In genomic region chr16:68834550-68834949, GRCh38 we compare ENCODE assay signal across 2 cellular contexts.
TF ChIP-seq lines count a peak whose summit lies in the region.

No MANE protein-coding gene starts in this region.

TF ChIP-seq in IMR-90, 13 proteins besides CTCF, POLR2A, EP300 and RAD21 (continued from another document):
- TF ChIP-seq USF2 (IDR thresholded peaks at IDR 0.05; ENCODE audit: low read depth, low read length) = no peak
- TF ChIP-seq ELK1 (IDR thresholded peaks at IDR 0.05; ENCODE audit: borderline replicate concordance, low read depth, low read length) = no peak
- no peak for TF ChIP-seq CHD1 (IDR thresholded peaks at IDR 0.05; ENCODE audit: low read depth, low read length)
- no peak for TF ChIP-seq SMC3 (IDR thresholded peaks at IDR 0.05; ENCODE audit: low read depth, low read length)
- no peak for TF ChIP-seq MXI1 (IDR thresholded peaks at IDR 0.05; ENCODE audit: borderline replicate concordance, low read depth, low read length)
- TF ChIP-seq FOS (IDR thresholded peaks at IDR 0.05; ENCODE audit: low read depth, low read length) = no peak
- no peak for TF ChIP-seq RCOR1 (IDR thresholded peaks at IDR 0.05; ENCODE audit: insufficient replicate concordance, low read length)
- TF ChIP-seq MAZ (IDR thresholded peaks at IDR 0.05; ENCODE audit: borderline replicate concordance, low read depth, low read length) = no peak
- no peak for TF ChIP-seq CEBPB (IDR thresholded peaks at IDR 0.05; ENCODE audit: low read depth, low read length)

TF ChIP-seq in SK-N-SH, 30 proteins besides CTCF, POLR2A, EP300 and RAD21 (continued from another document):
- TF ChIP-seq USF2 (IDR thresholded peaks at IDR 0.05; ENCODE audit: borderline replicate concordance, low read depth, low read length) (no peak), JUND (IDR thresholded peaks at IDR 0.05) (no peak), TEAD4 (IDR thresholded peaks at IDR 0.05; ENCODE audit: borderline replicate concordance, insufficient read depth) (no peak), USF1 (IDR thresholded peaks at IDR 0.05; ENCODE audit: borderline replicate concordance, low read depth) (no peak), SMC3 (IDR thresholded peaks at IDR 0.05; ENCODE audit: low read depth, low read length) (no peak), GABPA (IDR thresholded peaks at IDR 0.05; ENCODE audit: low read depth) (no peak), NFIC (IDR thresholded peaks at IDR 0.05; ENCODE audit: borderline replicate concordance) (no peak), FOSL2 (IDR thresholded peaks at IDR 0.05; ENCODE audit: borderline replicate concordance, low read depth) (no peak), PBX3 (IDR thresholded peaks at IDR 0.05) (no peak), FOXM1 (IDR thresholded peaks at IDR 0.05; ENCODE audit: low read depth) (no peak), EZH2phosphoT487 (IDR thresholded peaks at IDR 0.05; ENCODE audit: borderline replicate concordance, low read depth) (no peak), GATA2 (CRISPR knock-in tag; IDR thresholded peaks at IDR 0.05) (no peak)
